Comparison of ENCODE assay signal across 9 cellular contexts in genomic region chr16:50155925-50156324, GRCh38. TPM values are rescaled to one million over a fixed set of nuclear protein-coding genes. Genes with fewer than 3 reads are reported as not detected.
DNase-seq lines count a peak whose midpoint lies in the region; ATAC-seq and TF ChIP-seq lines count a peak whose summit lies in the region.
"Had no signal": no experiment of that assay in that cellular context is flagged by ENCODE, and none has a peak within 500 bp of the region (broad histone marks: within the 10 kb centered on the region; RNA-seq: fewer than 3 reads in every experiment).

No MANE protein-coding gene starts in this region.

- H3K9me2 ChIP-seq in Loucy (replicated peaks; ENCODE audit: low read depth, low read length), result no peaks in the 10 kb centered on the region

- intact Hi-C loops in CD4-positive, alpha-beta T cell (cut with DNase I, micrococcal nuclease), result loop anchor here (10.0 kb wide), 3 partner anchors 119 to 589 kb away; partner anchors contain the start of genes CNEP1R1 (in 1 of the 2) and CYLD (in 1 of the 2)

- POLR2A ChIA-PET in CD4-positive, alpha-beta T cell (lab: Charles Lee), result interaction anchor here (0.6 to 3.4 kb wide), 9 partner anchors 11 to 640 kb away, joined by 3 to 24 read pairs (median 4); partner anchors contain the start of gene HEATR3

- H3K4me1 Mint-ChIP-seq in CD4-positive, alpha-beta T cell (ENCODE audit: low read depth), result peaks cover 67% of the 10 kb centered on the region
- H3K4me1 Mint-ChIP-seq in osteocyte (ENCODE audit: unreplicated experiment), result peaks cover 44% of the 10 kb centered on the region

- H3K27ac ChIP-seq in CD4-positive, alpha-beta T cell (ENCODE audit: low read depth, low read length), result no peak overlapping the region

- H3K79me2 ChIP-seq in Loucy (ENCODE audit: insufficient read depth, low read length), result peaks cover 62% of the 10 kb centered on the region

- H3K27me3 ChIP-seq in CD4-positive, alpha-beta T cell (ENCODE audit: control insufficient read depth, insufficient read depth, low read length), result no peaks in the 10 kb centered on the region
- H3K27me3 ChIP-seq in Loucy (ENCODE audit: insufficient read depth, low read length, poor library complexity, severe bottlenecking) (no peaks in the 10 kb centered on the region), endocrine pancreas (ENCODE audit: control insufficient read depth, insufficient read depth, low read length) (no peaks in the 10 kb centered on the region)

- TF ChIP-seq CTCF in CD4-positive, alpha-beta T cell (IDR thresholded peaks at IDR 0.05), result no peak
- TF ChIP-seq CTCF in Loucy (conservative IDR thresholded peaks at IDR 0.05; ENCODE audit: low read length), result no peak
- TF ChIP-seq CTCF in osteocyte (IDR thresholded peaks at IDR 0.05), result no peak

- H3K27me3 Mint-ChIP-seq in CD4-positive, alpha-beta T cell, result no peaks in the 10 kb centered on the region
- H3K27me3 Mint-ChIP-seq in osteocyte (ENCODE audit: unreplicated experiment), result no peaks in the 10 kb centered on the region

- H3K9me3 ChIP-seq in CD4-positive, alpha-beta T cell (ENCODE audit: control insufficient read depth, low read length), result no peaks in the 10 kb centered on the region
- H3K9me3 ChIP-seq in Loucy (ENCODE audit: insufficient read depth, low read depth, low read length), result no peaks in the 10 kb centered on the region
- H3K9me3 ChIP-seq in endocrine pancreas (ENCODE audit: control insufficient read depth, low read length), result no peaks in the 10 kb centered on the region

- peak overlapping the region; percentile 91 for H3K27ac Mint-ChIP-seq in CD4-positive, alpha-beta T cell
- no peak overlapping the region for H3K27ac Mint-ChIP-seq in osteocyte (ENCODE audit: unreplicated experiment)

- no peak overlapping the region for H2AFZ ChIP-seq in Loucy (ENCODE audit: low read length)

- no peak for ATAC-seq in CD4-positive, alpha-beta T cell (ENCODE audit: poor library complexity)
- ATAC-seq in GM19467 (IDR thresholded peaks at IDR 0.05; ENCODE audit: unreplicated experiment), result no peak
- no peak for ATAC-seq in HG02759 (IDR thresholded peaks at IDR 0.05; ENCODE audit: unreplicated experiment)

- CTCF ChIA-PET in CD4-positive, alpha-beta T cell (lab: Charles Lee), result interaction anchor here (0.9 to 2.4 kb wide), 2 partner anchors 9 to 55 kb away, joined by 4 to 8 read pairs; no protein-coding TSS in a partner anchor

- no peak for DNase-seq in CD4-positive, alpha-beta T cell
- no peak for DNase-seq in osteocyte (ENCODE audit: extremely low spot score, unreplicated experiment)
- no peak for DNase-seq in NK-92 treated with Interleukin-12 subunit alpha and Interleukin-12 subunit beta, amount 100 ng/mL, for 24 hours (lab: John Stamatoyannopoulos, UW)
- no peak for DNase-seq in activated CD4-positive, alpha-beta T cell treated with anti-CD3 and anti-CD28 coated beads for 48 hours
- DNase-seq: SW 1271 had no signal

- H3K9ac ChIP-seq in Loucy (ENCODE audit: low read depth, low read length, poor library complexity, severe bottlenecking), result no peak overlapping the region
- H3K9ac ChIP-seq in endocrine pancreas (ENCODE audit: control insufficient read depth, insufficient read depth, low read length), result no peak overlapping the region

- H3K36me3 ChIP-seq in Loucy (ENCODE audit: insufficient read depth, low read length) (no peaks in the 10 kb centered on the region), endocrine pancreas (ENCODE audit: control insufficient read depth, insufficient read depth, low read length) (no peaks in the 10 kb centered on the region)

- peak overlapping the region; percentile 95 for H3K4me2 ChIP-seq in Loucy (ENCODE audit: low read depth, low read length, poor library complexity, severe bottlenecking)

- H3K4me3 ChIP-seq in Loucy (ENCODE audit: low read length, poor library complexity, severe bottlenecking) (peak overlapping the region; percentile 85), endocrine pancreas (ENCODE audit: control insufficient read depth, insufficient read depth, low read length) (peak overlapping the region; percentile 97)

- H3K4me3 Mint-ChIP-seq in CD4-positive, alpha-beta T cell, result peak overlapping the region; percentile 94
- peak overlapping the region; percentile 77 for H3K4me3 Mint-ChIP-seq in osteocyte (ENCODE audit: unreplicated experiment)

- H4K20me1 ChIP-seq in Loucy (ENCODE audit: insufficient read depth, low read length, poor library complexity, severe bottlenecking), result peaks cover 47% of the 10 kb centered on the region

- no peaks in the 10 kb centered on the region for H3F3A ChIP-seq in Loucy (ENCODE audit: low read depth)

- H3K36me3 Mint-ChIP-seq in CD4-positive, alpha-beta T cell (ENCODE audit: low read depth), result peaks cover 48% of the 10 kb centered on the region
- H3K36me3 Mint-ChIP-seq in osteocyte (ENCODE audit: unreplicated experiment), result peaks cover 2% of the 10 kb centered on the region

- H3K4me1 ChIP-seq in Loucy (ENCODE audit: insufficient read depth, low read length, poor library complexity, severe bottlenecking), result peaks cover 52% of the 10 kb centered on the region
- peaks cover 1% of the 10 kb centered on the region for H3K4me1 ChIP-seq in endocrine pancreas (ENCODE audit: control insufficient read depth, insufficient read depth, low read length)

- no peaks in the 10 kb centered on the region for H3K9me3 Mint-ChIP-seq in CD4-positive, alpha-beta T cell
- no peaks in the 10 kb centered on the region for H3K9me3 Mint-ChIP-seq in osteocyte (ENCODE audit: unreplicated experiment)

RNA-seq across cellular contexts. Expression of gene TENT4B, which starts 2.8 kb away (rescaled TPM):
- 10 to 100 TPM; 32.9 to 35.0 TPM for total RNA-seq in CD4-positive, alpha-beta T cell
- total RNA-seq in osteocyte, result 9.6 and 11.1 TPM in 2 replicates
